Comparison of ENCODE assay signal across 1 cellular context in genomic region chr3:150546226-150547044, GRCh38.
A peak's percentile ranks its signal among the peaks of the same experiment; 100 is the strongest.
TF ChIP-seq lines count a peak whose summit lies in the region.

EIF2A (plus strand) TSS chr3:150546787; CDS start chr3:150546803, 16 bp downstream.
SERP1 (minus strand) TSS chr3:150546496; CDS start chr3:150546135, 361 bp downstream.

TF ChIP-seq in K562, 482 proteins besides CTCF, POLR2A, EP300 and RAD21 (continued from another document and continues in another):
- TF ChIP-seq, protein P1, sequence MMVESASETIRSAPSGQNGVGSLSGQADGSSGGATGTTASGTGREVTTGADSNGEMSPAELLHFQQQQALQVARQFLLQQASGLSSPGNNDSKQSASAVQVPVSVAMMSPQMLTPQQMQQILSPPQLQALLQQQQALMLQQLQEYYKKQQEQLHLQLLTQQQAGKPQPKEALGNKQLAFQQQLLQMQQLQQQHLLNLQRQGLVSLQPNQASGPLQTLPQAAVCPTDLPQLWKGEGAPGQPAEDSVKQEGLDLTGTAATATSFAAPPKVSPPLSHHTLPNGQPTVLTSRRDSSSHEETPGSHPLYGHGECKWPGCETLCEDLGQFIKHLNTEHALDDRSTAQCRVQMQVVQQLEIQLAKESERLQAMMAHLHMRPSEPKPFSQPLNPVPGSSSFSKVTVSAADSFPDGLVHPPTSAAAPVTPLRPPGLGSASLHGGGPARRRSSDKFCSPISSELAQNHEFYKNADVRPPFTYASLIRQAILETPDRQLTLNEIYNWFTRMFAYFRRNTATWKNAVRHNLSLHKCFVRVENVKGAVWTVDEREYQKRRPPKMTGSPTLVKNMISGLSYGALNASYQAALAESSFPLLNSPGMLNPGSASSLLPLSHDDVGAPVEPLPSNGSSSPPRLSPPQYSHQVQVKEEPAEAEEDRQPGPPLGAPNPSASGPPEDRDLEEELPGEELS (CRISPR knock-in tag; IDR thresholded peaks at IDR 0.05; ENCODE audit: borderline replicate concordance), result no peak
- TF ChIP-seq ELF2 (CRISPR knock-in tag; IDR thresholded peaks at IDR 0.05) (peak; percentile 84), TEAD2 (tag; IDR thresholded peaks at IDR 0.05) (no peak), CLOCK (CRISPR knock-in tag; IDR thresholded peaks at IDR 0.05; ENCODE audit: borderline replicate concordance) (no peak), ELK3 (CRISPR knock-in tag; IDR thresholded peaks at IDR 0.05) (no peak), DACH1 (IDR thresholded peaks at IDR 0.05; ENCODE audit: partially characterized antibody) (no peak), TCFL5 (CRISPR knock-in tag; conservative IDR thresholded peaks at IDR 0.05) (no peak), GABPB1 (CRISPR knock-in tag; IDR thresholded peaks at IDR 0.05) (peak; percentile 99), POLR2AphosphoS5 (IDR thresholded peaks at IDR 0.05; ENCODE audit: control insufficient read depth, insufficient read depth, low read depth, low read length) (peak; percentile 76), THRAP3 (IDR thresholded peaks at IDR 0.05; ENCODE audit: borderline replicate concordance) (no peak), RNF2 (IDR thresholded peaks at IDR 0.05) (peak; percentile 63), SMAD1 (IDR thresholded peaks at IDR 0.05; ENCODE audit: low read depth, low read length, partially characterized antibody) (peak; percentile 39), MLLT1 (IDR thresholded peaks at IDR 0.05) (peak in 1 of 2 experiments; percentile 68; a peak in 1 of 4 replicates), ZNF778 (CRISPR knock-in tag; IDR thresholded peaks at IDR 0.05) (no peak), TCF3 (CRISPR knock-in tag; IDR thresholded peaks at IDR 0.05) (peak; percentile 41), SMARCE1 (IDR thresholded peaks at IDR 0.05) (no peak), NR2C1 (IDR thresholded peaks at IDR 0.05) (peak; percentile 99), NR2C1 (tag; IDR thresholded peaks at IDR 0.05) (peak; percentile 100), GABPB2 (CRISPR knock-in tag; conservative IDR thresholded peaks at IDR 0.05) (no peak), NFE2 (IDR thresholded peaks at IDR 0.05; ENCODE audit: low read depth) (no peak), KAT7 (CRISPR knock-in tag; IDR thresholded peaks at IDR 0.05; ENCODE audit: borderline replicate concordance) (no peak; the same call in 1 of the 2 replicates), ZNF507 (tag; conservative IDR thresholded peaks at IDR 0.05) (no peak), ZKSCAN8 (CRISPR knock-in tag; IDR thresholded peaks at IDR 0.05) (no peak), ZNF184 (CRISPR knock-in tag; IDR thresholded peaks at IDR 0.05) (no peak), ZNF134 (CRISPR knock-in tag; conservative IDR thresholded peaks at IDR 0.05) (no peak), ZNF639 (CRISPR knock-in tag; conservative IDR thresholded peaks at IDR 0.05 in 1 of 2, IDR thresholded peaks at IDR 0.05 in 1 of 2) (peak in 1 of 2 experiments; percentile 92; a peak in 2 of 4 replicates), MCM2 (IDR thresholded peaks at IDR 0.05; ENCODE audit: low read depth) (no peak), PKNOX1 (IDR thresholded peaks at IDR 0.05) (peak; percentile 94), ZNF24 (IDR thresholded peaks at IDR 0.05) (peak; percentile 82), ATF1 (CRISPR knock-in tag; IDR thresholded peaks at IDR 0.05) (peak; percentile 95), ATF1 (tag; IDR thresholded peaks at IDR 0.05) (peak; percentile 99), YY1 (IDR thresholded peaks at IDR 0.05; ENCODE audit: borderline replicate concordance in 1 of 3, control insufficient read depth in 1 of 3, extremely low read depth in 1 of 3, insufficient read depth in 3 of 3, insufficient read length in 1 of 3, insufficient replicate concordance in 2 of 3, low read depth in 1 of 3, low read length in 2 of 3) (peak; percentile 88 to 99 (median 95)), SRF (CRISPR knock-in tag; IDR thresholded peaks at IDR 0.05) (peak in 1 of 2 experiments; percentile 46; a peak in 1 of 4 replicates), NONO (IDR thresholded peaks at IDR 0.05; ENCODE audit: low read depth in 2 of 2, low read length in 1 of 2) (peak; percentile 70 to 85; a peak in 3 of 4 replicates), E2F3 (CRISPR knock-in tag; IDR thresholded peaks at IDR 0.05) (peak; percentile 53; the same call in 1 of the 2 replicates), IRF2 (CRISPR knock-in tag; IDR thresholded peaks at IDR 0.05) (0 out of 2 replicates have a peak, but pooled peaks have one; percentile 6), RAD51 (IDR thresholded peaks at IDR 0.05; ENCODE audit: borderline replicate concordance, low read depth) (no peak), HCFC1 (IDR thresholded peaks at IDR 0.05; ENCODE audit: low read depth, low read length) (peak; percentile 97), NR0B1 (IDR thresholded peaks at IDR 0.05; ENCODE audit: partially characterized antibody) (no peak), ZNF583 (CRISPR knock-in tag; IDR thresholded peaks at IDR 0.05) (0 out of 2 replicates have a peak, but pooled peaks have one; percentile 19), BRF1 (IDR thresholded peaks at IDR 0.05; ENCODE audit: borderline replicate concordance, extremely low read depth, insufficient read length) (no peak)
- TF ChIP-seq, protein P2, sequence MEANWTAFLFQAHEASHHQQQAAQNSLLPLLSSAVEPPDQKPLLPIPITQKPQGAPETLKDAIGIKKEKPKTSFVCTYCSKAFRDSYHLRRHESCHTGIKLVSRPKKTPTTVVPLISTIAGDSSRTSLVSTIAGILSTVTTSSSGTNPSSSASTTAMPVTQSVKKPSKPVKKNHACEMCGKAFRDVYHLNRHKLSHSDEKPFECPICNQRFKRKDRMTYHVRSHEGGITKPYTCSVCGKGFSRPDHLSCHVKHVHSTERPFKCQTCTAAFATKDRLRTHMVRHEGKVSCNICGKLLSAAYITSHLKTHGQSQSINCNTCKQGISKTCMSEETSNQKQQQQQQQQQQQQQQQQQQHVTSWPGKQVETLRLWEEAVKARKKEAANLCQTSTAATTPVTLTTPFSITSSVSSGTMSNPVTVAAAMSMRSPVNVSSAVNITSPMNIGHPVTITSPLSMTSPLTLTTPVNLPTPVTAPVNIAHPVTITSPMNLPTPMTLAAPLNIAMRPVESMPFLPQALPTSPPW (CRISPR knock-in tag; IDR thresholded peaks at IDR 0.05), result peak; percentile 96
- TF ChIP-seq, protein P3, sequence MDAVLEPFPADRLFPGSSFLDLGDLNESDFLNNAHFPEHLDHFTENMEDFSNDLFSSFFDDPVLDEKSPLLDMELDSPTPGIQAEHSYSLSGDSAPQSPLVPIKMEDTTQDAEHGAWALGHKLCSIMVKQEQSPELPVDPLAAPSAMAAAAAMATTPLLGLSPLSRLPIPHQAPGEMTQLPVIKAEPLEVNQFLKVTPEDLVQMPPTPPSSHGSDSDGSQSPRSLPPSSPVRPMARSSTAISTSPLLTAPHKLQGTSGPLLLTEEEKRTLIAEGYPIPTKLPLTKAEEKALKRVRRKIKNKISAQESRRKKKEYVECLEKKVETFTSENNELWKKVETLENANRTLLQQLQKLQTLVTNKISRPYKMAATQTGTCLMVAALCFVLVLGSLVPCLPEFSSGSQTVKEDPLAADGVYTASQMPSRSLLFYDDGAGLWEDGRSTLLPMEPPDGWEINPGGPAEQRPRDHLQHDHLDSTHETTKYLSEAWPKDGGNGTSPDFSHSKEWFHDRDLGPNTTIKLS (IDR thresholded peaks at IDR 0.05; ENCODE audit: borderline replicate concordance, low read depth), result peak; percentile 98
- TF ChIP-seq, protein P4, sequence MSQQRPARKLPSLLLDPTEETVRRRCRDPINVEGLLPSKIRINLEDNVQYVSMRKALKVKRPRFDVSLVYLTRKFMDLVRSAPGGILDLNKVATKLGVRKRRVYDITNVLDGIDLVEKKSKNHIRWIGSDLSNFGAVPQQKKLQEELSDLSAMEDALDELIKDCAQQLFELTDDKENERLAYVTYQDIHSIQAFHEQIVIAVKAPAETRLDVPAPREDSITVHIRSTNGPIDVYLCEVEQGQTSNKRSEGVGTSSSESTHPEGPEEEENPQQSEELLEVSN (IDR thresholded peaks at IDR 0.05; ENCODE audit: borderline replicate concordance in 1 of 2, extremely low read depth in 1 of 2, insufficient read depth in 1 of 2, insufficient read length in 1 of 2, low read depth in 1 of 2, low read length in 1 of 2, poor library complexity in 1 of 2, severe bottlenecking in 1 of 2), result peak in 1 of 2 experiments; percentile 21
